In genomic region chr5:6585168-6585567, GRCh38 we compare ENCODE assay signal across 17 cellular contexts.
"Had no signal": no experiment of that assay in that cellular context is flagged by ENCODE, and none has a peak within 500 bp of the region (broad histone marks: within the 10 kb centered on the region; RNA-seq: fewer than 3 reads in every experiment).

No MANE protein-coding gene starts in this region.

- H3K9me3 ChIP-seq: SJCRH30, tibial nerve had no signal

- H3K9me3 Mint-ChIP-seq: activated CD4-positive, alpha-beta T cell treated with anti-CD3 and anti-CD28 coated beads, Interleukin-2, amount 10 ng/mL, durations not matched to agents 7 days and 5 days; activated T-helper 2 cell treated with anti-CD3 and anti-CD28 coated beads, Interferon-gamma antibody, Interleukin-2, Interleukin-4, amounts not matched to agents 10 μg/mL and 5 μg/mL and 100 μg/mL, durations not matched to agents 14 hours and 24 hours and 36 hours; memory B cell; naive thymus-derived CD8-positive, alpha-beta T cell had no signal

- H3K36me3 Mint-ChIP-seq: memory B cell; naive thymus-derived CD8-positive, alpha-beta T cell had no signal

- FAIRE-seq: astrocyte, bronchial epithelial cell, small intestine had no signal

- H3K27ac ChIP-seq: foreskin keratinocyte, SJCRH30, tibial nerve had no signal

- H3K4me3 ChIP-seq: SJCRH30, tibial nerve had no signal

- H3K27me3 ChIP-seq: SJCRH30 had no signal

- H3K36me3 ChIP-seq: SJCRH30, tibial nerve had no signal

- H3K4me1 Mint-ChIP-seq: activated CD4-positive, alpha-beta T cell treated with anti-CD3 and anti-CD28 coated beads, Interleukin-2, amount 10 ng/mL, durations not matched to agents 7 days and 5 days had no signal

- DNase-seq: activated CD4-positive, alpha-beta T cell treated with anti-CD3 and anti-CD28 coated beads, Interleukin-2, amount 10 ng/mL, durations not matched to agents 7 days and 5 days; activated CD4-positive, CD25-positive, alpha-beta regulatory T cell; activated naive CD4-positive, alpha-beta T cell treated with anti-CD3 and anti-CD28 coated beads, Interleukin-2, amount 50 U/mL, for 16 hours; foreskin keratinocyte; glutamatergic neuron; hypothalamus; naive thymus-derived CD8-positive, alpha-beta T cell; SJCRH30; small intestine; stimulated activated CD4-positive, alpha-beta T cell treated with anti-CD3 and anti-CD28 coated beads, Interleukin-4, amount 100 ng/mL, for 24 hours; stimulated activated naive CD4-positive, alpha-beta T cell treated with Interleukin-2 at 50 U/mL for 16 hours; substantia nigra had no signal

- H3K4me1 ChIP-seq: foreskin keratinocyte, SJCRH30 had no signal

- H3K4me3 Mint-ChIP-seq: activated CD4-positive, alpha-beta T cell treated with anti-CD3 and anti-CD28 coated beads, Interleukin-2, amount 10 ng/mL, durations not matched to agents 7 days and 5 days had no signal

- H3K27ac Mint-ChIP-seq: activated CD4-positive, alpha-beta T cell treated with anti-CD3 and anti-CD28 coated beads, Interleukin-2, amount 10 ng/mL, durations not matched to agents 7 days and 5 days; activated T-helper 2 cell treated with anti-CD3 and anti-CD28 coated beads, Interferon-gamma antibody, Interleukin-2, Interleukin-4, amounts not matched to agents 10 μg/mL and 5 μg/mL and 100 μg/mL, durations not matched to agents 14 hours and 24 hours and 36 hours; memory B cell had no signal
